11 cellular contexts compared by ENCODE assay signal in the genomic region with DNA sequence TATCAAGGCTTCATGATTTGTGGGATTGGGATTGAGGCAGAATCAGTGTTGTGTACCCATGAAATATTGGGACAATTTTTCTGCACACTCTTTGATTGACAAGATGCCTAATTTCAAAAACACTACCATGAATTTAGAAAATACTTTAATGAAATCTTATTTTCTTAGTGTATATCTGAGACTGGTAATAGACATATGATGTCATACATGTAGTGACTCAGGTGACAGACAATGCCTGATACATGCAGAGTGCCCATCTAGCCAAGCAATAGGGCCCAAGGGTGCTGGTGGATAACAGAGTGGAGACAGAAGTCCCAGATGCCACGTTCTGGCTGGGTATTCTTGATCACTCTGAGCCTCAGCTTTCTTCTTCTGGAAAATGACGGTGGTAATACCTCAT.
"Had no signal": no experiment of that assay in that cellular context is flagged by ENCODE, and none has a peak within 500 bp of the region (broad histone marks: within the 10 kb centered on the region; RNA-seq: fewer than 3 reads in every experiment).

No MANE protein-coding gene starts in this region.

- ATAC-seq: GM23338, HCT116 had no signal

- H3K27ac Mint-ChIP-seq: GM23338, H9, HFFc6 had no signal

- H3K4me2 ChIP-seq: GM23338 had no signal

- FAIRE-seq: H1, H54 had no signal

- H3K4me1 ChIP-seq: HAP-1 had no signal

- H3K9me3 ChIP-seq: HAP-1 had no signal

- H3K4me1 Mint-ChIP-seq: GM23338 had no signal

- H3K27ac ChIP-seq: GM23248 had no signal

- H2AFZ ChIP-seq: GM23248, GM23338 had no signal

- H3K4me3 ChIP-seq: GM23248, GM23338, HAP-1 had no signal

- H3K36me3 ChIP-seq: HAP-1 had no signal

- DNase-seq: GM23248, GOT3, H7, H9, HCEC 1CT, HFFc6 had no signal

- H3K9me3 Mint-ChIP-seq: GM23338 had no signal

- H3K4me3 Mint-ChIP-seq: GM23338, H9, HFFc6 had no signal

- H3K9ac ChIP-seq: GM23248 had no signal
